In the genomic region with DNA sequence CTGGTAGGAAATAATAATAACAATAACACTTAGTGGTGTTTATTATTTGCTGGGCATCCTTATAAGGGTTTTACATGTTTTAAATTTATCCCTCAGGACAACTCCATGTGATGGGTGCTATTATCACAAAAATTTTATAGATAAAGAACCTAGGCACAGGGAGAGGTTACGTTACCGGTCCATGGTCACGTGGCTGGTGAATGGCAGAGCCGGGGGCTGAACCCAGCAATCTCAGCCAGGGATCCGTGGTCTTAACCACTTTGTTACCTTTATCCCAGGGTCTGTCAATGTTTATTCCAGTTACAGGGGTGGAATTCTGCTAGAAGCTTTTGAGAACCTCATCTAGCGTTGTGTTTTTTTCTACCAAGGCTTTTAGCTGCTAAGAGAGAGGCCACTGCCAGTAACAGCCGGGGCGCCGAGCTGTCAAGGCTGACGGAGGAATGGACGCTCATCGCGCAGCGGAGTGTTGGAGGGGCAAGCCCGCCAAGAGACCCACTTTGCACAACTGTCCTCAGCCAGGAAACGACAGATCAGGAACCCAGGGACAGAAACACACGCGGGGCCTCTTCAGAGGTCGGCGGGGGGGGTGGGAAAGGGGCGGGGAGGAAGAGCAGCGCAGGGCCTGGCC, we compare ENCODE assay signal across 8 cellular contexts. TPM values are rescaled to one million over a fixed set of nuclear protein-coding genes. Genes with fewer than 3 reads are reported as not detected.
DNase-seq lines count a peak whose midpoint lies in the region; ATAC-seq and TF ChIP-seq lines count a peak whose summit lies in the region.

No MANE protein-coding gene starts in this region.

- peaks cover 35% of the 10 kb centered on the region for H3K4me1 Mint-ChIP-seq in memory B cell

- no TSS peak for BruUV-seq in Panc1 (replicated peaks; lab: Mats Ljungman, UMichigan)

- H2AFZ ChIP-seq in GM23248, result peak overlapping the region; percentile 93

- no peaks in the 10 kb centered on the region for H3K79me2 ChIP-seq in GM23248 (ENCODE audit: insufficient read depth)

- H3K4me3 Mint-ChIP-seq in memory B cell, result peak overlapping the region; percentile 97

- H3K9ac ChIP-seq in GM23248 (peak overlapping the region; percentile 86), colonic mucosa (ENCODE audit: low read depth in 2 of 2, low read length in 2 of 2) (peak overlapping the region; percentile 85 to 90)

- no peaks in the 10 kb centered on the region for H3F3A ChIP-seq in GM23248 (ENCODE audit: insufficient read depth)

- H3K9me3 Mint-ChIP-seq in memory B cell, result peaks cover 4% of the 10 kb centered on the region

- POLR2A ChIA-PET in Panc1 (lab: Charles Lee), result interaction anchor here (0.9 kb wide), 1 partner anchor 14 kb away, joined by 3 read pairs; no protein-coding TSS in a partner anchor

- H3K27ac Mint-ChIP-seq in memory B cell, result peak overlapping the region; percentile 91

- 1 to 2% methylated on average over 17 to 22 of the region's 22 CpGs for WGBS in GM23248 (ENCODE audit: low coverage in 1 of 2, low lambda C conversion rate in 2 of 2, missing lambda C conversion rate in 2 of 2), 2 experiments

- H3K4me2 ChIP-seq in GM23248 (ENCODE audit: unreplicated experiment), result peak overlapping the region; percentile 98

- ATAC-seq in Panc1 (peak; percentile 39), memory B cell (ENCODE audit: low read depth) (peak; percentile 20)

- H3K36me3 ChIP-seq in GM23248 (ENCODE audit: low read depth), result no peaks in the 10 kb centered on the region
- no peaks in the 10 kb centered on the region; the same call in 1 of the 2 replicates for H3K36me3 ChIP-seq in Panc1 (ENCODE audit: control insufficient read depth, insufficient read depth, low read length)
- no peaks in the 10 kb centered on the region for H3K36me3 ChIP-seq in colonic mucosa

- DNase-seq in DMS53 (lab: John Stamatoyannopoulos, UW) (peak; percentile 89), GM23248 (peak; percentile 63), Panc1 (ENCODE audit: low read depth, low spot score) (no peak), colonic mucosa (peak; percentile 61), memory B cell (ENCODE audit: low spot score in 2 of 2) (peak in 1 of 2 donors; percentile 68), substantia nigra (lab: John Stamatoyannopoulos, UW) (peak in 26 of 49 donors; percentile 10 to 78 (median 49)), NCI-H146 (lab: John Stamatoyannopoulos, UW) (no peak), KBM-7 (no peak)

- H3K4me3 ChIP-seq in GM23248 (peak overlapping the region; percentile 81), Panc1 (ENCODE audit: low read depth in 2 of 2, low read length in 2 of 2) (peak overlapping the region; percentile 78 to 88), colonic mucosa (peak overlapping the region; percentile 58)

- in situ Hi-C loops in GM23248 (cut with MboI), result no loop called here
- in situ Hi-C loops in Panc1 (cut with HindIII; ENCODE audit: low pct_unique_long_range_greater_than_20kb, low sequenced_read_pairs), result no loop called here
- in situ Hi-C loops in KBM-7 (cut with MboI; ENCODE audit: low pct_unique_long_range_greater_than_20kb, low sequenced_read_pairs), result no loop called here

- no peak for TF ChIP-seq CTCF in Panc1 (IDR thresholded peaks at IDR 0.05)
- no peak for TF ChIP-seq CTCF in colonic mucosa (IDR thresholded peaks at IDR 0.05)

- intact Hi-C loops in Panc1 (cut with micrococcal nuclease; ENCODE audit: unreplicated experiment) (no loop called here), colonic mucosa (cut with DNase I) (loop anchor here (5.0 to 10.0 kb wide), 2 partner anchors 71 to 236 kb away; a partner anchor contains a TSS)

- no peaks in the 10 kb centered on the region for H3K9me2 ChIP-seq in GM23248 (ENCODE audit: insufficient read depth)

- H3K27ac ChIP-seq in GM23248, result peak overlapping the region; percentile 80
- H3K27ac ChIP-seq in Panc1 (ENCODE audit: low read length), result peak overlapping the region; percentile 98
- peak overlapping the region; percentile 94 for H3K27ac ChIP-seq in colonic mucosa
- peak overlapping the region; percentile 96 for H3K27ac ChIP-seq in substantia nigra (ENCODE audit: low read depth, low read length, poor library complexity, severe bottlenecking)

- CTCF ChIA-PET in Panc1 (lab: Charles Lee), result interaction anchor here (0.5 to 0.9 kb wide), 2 partner anchors 21 to 584 kb away, joined by 3 to 5 read pairs; no protein-coding TSS in a partner anchor

- H3K9me3 ChIP-seq in GM23248 (ENCODE audit: low read depth), result no peaks in the 10 kb centered on the region
- peaks cover 3% of the 10 kb centered on the region; the same call in 1 of the 2 replicates for H3K9me3 ChIP-seq in Panc1 (ENCODE audit: control insufficient read depth, insufficient read depth, low read depth, low read length)
- H3K9me3 ChIP-seq in colonic mucosa, result no peaks in the 10 kb centered on the region

- H3K4me1 ChIP-seq in GM23248 (ENCODE audit: insufficient read depth), result peaks cover 12% of the 10 kb centered on the region
- peaks cover 22% of the 10 kb centered on the region for H3K4me1 ChIP-seq in Panc1 (ENCODE audit: control insufficient read depth, insufficient read depth, low read length)
- peaks cover 4% of the 10 kb centered on the region for H3K4me1 ChIP-seq in colonic mucosa

- H4K20me1 ChIP-seq in GM23248 (ENCODE audit: insufficient read depth), result no peaks in the 10 kb centered on the region

- no peaks in the 10 kb centered on the region for H3K27me3 Mint-ChIP-seq in memory B cell

- H3K36me3 Mint-ChIP-seq in memory B cell, result peaks cover 25% of the 10 kb centered on the region

- H3K27me3 ChIP-seq in GM23248 (replicated peaks; ENCODE audit: insufficient read depth), result no peaks in the 10 kb centered on the region
- H3K27me3 ChIP-seq in Panc1 (ENCODE audit: control insufficient read depth, insufficient read depth, low read length), result no peaks in the 10 kb centered on the region
- no peaks in the 10 kb centered on the region for H3K27me3 ChIP-seq in colonic mucosa

RNA-seq across cellular contexts. Expression of a gene that starts 0.4 kb away (rescaled TPM):
- 5.7 and 12.9 TPM in 2 replicates for total RNA-seq in GM23248 (2014; rRNA removed; shearing (Covaris generic))
- polyA plus RNA-seq in GM23248 (2016; fragmentation: Nextera tagmentation; extraction: Ambion mirVana), result 5.0 and 5.2 TPM in 2 replicates
- total RNA-seq in Panc1 (2021; ENCODE audit: unreplicated experiment) (16.4 TPM), colonic mucosa (1 to 10 TPM; 4.4 to 4.8 TPM)
- polyA plus RNA-seq in Panc1 (2012; ENCODE audit: insufficient read length), result 11.0 TPM

Comparison
In these comparisons a context has a peak if more than half of its experiments do, and no peak if none do; other contexts are left out.
1. DNase-seq: peak in DMS53 (single experiment), GM23248 (single experiment), colonic mucosa (single experiment) and substantia nigra (26 of 49); none in Panc1 (single experiment), NCI-H146 (single experiment) and KBM-7 (single experiment).
2. Peak in every context shown above with its lines, with median percentiles within 50 percentile points of each other: H3K27ac ChIP-seq and H3K4me3 ChIP-seq.